ENCODE assay signal across 9 cellular contexts in the genomic region with DNA sequence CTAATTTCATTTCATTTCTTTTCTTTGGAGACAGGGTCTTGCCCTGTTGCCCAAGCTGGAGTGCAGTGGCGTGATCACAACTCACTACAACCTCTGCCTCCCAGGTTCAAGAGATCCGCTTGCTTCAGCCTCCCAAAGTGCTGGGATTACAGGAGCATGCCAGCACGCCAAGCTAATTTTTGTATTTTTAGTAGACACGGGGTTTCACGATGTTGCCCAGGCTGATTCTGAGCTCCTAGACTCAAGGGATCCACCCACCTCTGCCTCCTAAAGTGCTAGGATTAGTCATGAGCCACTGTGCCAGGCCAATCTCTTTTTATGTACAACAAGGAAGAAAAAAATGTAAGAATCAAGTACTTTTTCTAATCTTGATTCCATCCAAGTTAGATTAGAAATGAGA. TPM values are rescaled to one million over a fixed set of nuclear protein-coding genes. Genes with fewer than 3 reads are reported as not detected.
DNase-seq lines count a peak whose midpoint lies in the region; ATAC-seq and TF ChIP-seq lines count a peak whose summit lies in the region.
"Had no signal": no experiment of that assay in that cellular context is flagged by ENCODE, and none has a peak within 500 bp of the region (broad histone marks: within the 10 kb centered on the region; RNA-seq: fewer than 3 reads in every experiment).

No MANE protein-coding gene starts in this region.

- DNase-seq in Caki2 (ENCODE audit: low read depth) (peak; percentile 61), RPMI7951 (ENCODE audit: low read depth) (peak; percentile 81), uterus (peak; percentile 42 to 80), GM20000 (ENCODE audit: low spot score) (no peak), ecto neural progenitor cell (ENCODE audit: low spot score) (no peak)
- DNase-seq in central memory CD8-positive, alpha-beta T cell (ENCODE audit: low spot score in 2 of 2): no peak

- intact Hi-C loops in uterus (cut with DNase I; ENCODE audit: low total_unique reads): no loop called here

- H3K36me3 ChIP-seq in mucosa of rectum (ENCODE audit: control insufficient read depth in 2 of 2, insufficient read depth in 2 of 2, low read length in 2 of 2) (peaks cover 4 to 8% of the 10 kb centered on the region in 2 donors), uterus (no peaks in the 10 kb centered on the region)

- H3K27me3 ChIP-seq in mucosa of rectum (ENCODE audit: control insufficient read depth in 2 of 2, insufficient read depth in 2 of 2, low read length in 2 of 2) (no peaks in the 10 kb centered on the region), uterus (no peaks in the 10 kb centered on the region)

- H3K4me3 ChIP-seq in mucosa of rectum (ENCODE audit: low read length in 2 of 2) (peak overlapping the region; percentile 26 to 60), uterus (peak overlapping the region in 1 of 2 donors; percentile 18)

- in situ Hi-C loops in Caki2 (cut with HindIII; ENCODE audit: low pct_unique_long_range_greater_than_20kb, low sequenced_read_pairs): no loop called here

- H3K9ac ChIP-seq in mucosa of rectum (ENCODE audit: low read depth in 1 of 2, low read length in 2 of 2): peak overlapping the region; percentile 47 to 66

- no peak for TF ChIP-seq POLR2A in uterus (IDR thresholded peaks at IDR 0.05)

- no peak for TF ChIP-seq CTCF in uterus (IDR thresholded peaks at IDR 0.05)
- no peak for TF ChIP-seq CTCF in GM20000 (IDR thresholded peaks at IDR 0.05; ENCODE audit: extremely low read depth, missing control alignments)

- peak overlapping the region; percentile 67 for H3K27ac Mint-ChIP-seq in central memory CD8-positive, alpha-beta T cell (ENCODE audit: low read depth)

- peaks cover 18% of the 10 kb centered on the region for H3K36me3 Mint-ChIP-seq in central memory CD8-positive, alpha-beta T cell (ENCODE audit: insufficient read depth)

- no peaks in the 10 kb centered on the region for H3K27me3 Mint-ChIP-seq in central memory CD8-positive, alpha-beta T cell

- H3K4me3 Mint-ChIP-seq in central memory CD8-positive, alpha-beta T cell: peak overlapping the region; percentile 43

- H3K9me3 ChIP-seq in mucosa of rectum (ENCODE audit: control insufficient read depth in 2 of 2, low read length in 2 of 2) (no peaks in the 10 kb centered on the region), uterus (no peaks in the 10 kb centered on the region)

- H3K27ac ChIP-seq in mucosa of rectum (ENCODE audit: low read depth in 2 of 2, low read length in 2 of 2) (peak overlapping the region; percentile 80), uterus (peak overlapping the region; percentile 81 to 87)
- H3K27ac ChIP-seq: HL-60 had no signal

- peaks cover 80% of the 10 kb centered on the region for H3K4me1 Mint-ChIP-seq in central memory CD8-positive, alpha-beta T cell

- H3K4me1 ChIP-seq in mucosa of rectum (ENCODE audit: control insufficient read depth in 2 of 2, insufficient read depth in 2 of 2, low read length in 2 of 2): peaks cover 65 to 75% of the 10 kb centered on the region in 2 donors
- peaks cover 0 to 26% of the 10 kb centered on the region in 2 donors for H3K4me1 ChIP-seq in uterus

- peak; percentile 64 for ATAC-seq in central memory CD8-positive, alpha-beta T cell (replicated peaks; ENCODE audit: extremely low read depth, poor library complexity, severe bottlenecking)
- ATAC-seq in GM19351 (IDR thresholded peaks at IDR 0.05; ENCODE audit: unreplicated experiment): no peak

- H3K9me3 Mint-ChIP-seq in central memory CD8-positive, alpha-beta T cell: no peaks in the 10 kb centered on the region

RNA-seq across cellular contexts. Expression of gene KMT2E, which starts 10.7 kb away (rescaled TPM):
- total RNA-seq in Caki2 (2014; rRNA removed; shearing (Covaris generic); ENCODE audit: low replicate concordance): 9.2 and 12.2 TPM in 2 replicates
- total RNA-seq in RPMI7951 (2014; rRNA removed; shearing (Covaris generic)): 39.3 and 63.4 TPM in 2 replicates
- 100 to 1,000 TPM in 3 of 4 donors, 10 to 100 TPM in 1; 61.5 to 208 (median 148) TPM for total RNA-seq in uterus

Comparison
In these comparisons a context has a peak if more than half of its experiments do, and no peak if none do; other contexts are left out.
1. DNase-seq: peak in Caki2 (single experiment), RPMI7951 (single experiment) and uterus (2 of 2); none in central memory CD8-positive, alpha-beta T cell (0 of 2), GM20000 (single experiment) and ecto neural progenitor cell (single experiment).